In genomic region chr14:96421236-96421635, GRCh38 we compare ENCODE assay signal across 1 cellular context.
TF ChIP-seq lines count a peak whose summit lies in the region.

No MANE protein-coding gene starts in this region.

TF ChIP-seq in IMR-90, 13 proteins besides CTCF, POLR2A, EP300 and RAD21:
- TF ChIP-seq MXI1 (IDR thresholded peaks at IDR 0.05; ENCODE audit: borderline replicate concordance, low read depth, low read length): no peak
- no peak for TF ChIP-seq RCOR1 (IDR thresholded peaks at IDR 0.05; ENCODE audit: insufficient replicate concordance, low read length)
- TF ChIP-seq CEBPB (IDR thresholded peaks at IDR 0.05; ENCODE audit: low read depth, low read length): no peak
- no peak for TF ChIP-seq FOS (IDR thresholded peaks at IDR 0.05; ENCODE audit: low read depth, low read length)
- TF ChIP-seq MAFK (IDR thresholded peaks at IDR 0.05; ENCODE audit: low read depth, low read length): no peak
- no peak for TF ChIP-seq BHLHE40 (IDR thresholded peaks at IDR 0.05; ENCODE audit: low read depth, low read length)
- TF ChIP-seq RFX5 (IDR thresholded peaks at IDR 0.05; ENCODE audit: low read depth, low read length): no peak
- no peak for TF ChIP-seq NFE2L2 (IDR thresholded peaks at IDR 0.05; ENCODE audit: low read depth, low read length)
- no peak for TF ChIP-seq USF2 (IDR thresholded peaks at IDR 0.05; ENCODE audit: low read depth, low read length)
